Comparison of ENCODE assay signal across 8 cellular contexts in the genomic region with DNA sequence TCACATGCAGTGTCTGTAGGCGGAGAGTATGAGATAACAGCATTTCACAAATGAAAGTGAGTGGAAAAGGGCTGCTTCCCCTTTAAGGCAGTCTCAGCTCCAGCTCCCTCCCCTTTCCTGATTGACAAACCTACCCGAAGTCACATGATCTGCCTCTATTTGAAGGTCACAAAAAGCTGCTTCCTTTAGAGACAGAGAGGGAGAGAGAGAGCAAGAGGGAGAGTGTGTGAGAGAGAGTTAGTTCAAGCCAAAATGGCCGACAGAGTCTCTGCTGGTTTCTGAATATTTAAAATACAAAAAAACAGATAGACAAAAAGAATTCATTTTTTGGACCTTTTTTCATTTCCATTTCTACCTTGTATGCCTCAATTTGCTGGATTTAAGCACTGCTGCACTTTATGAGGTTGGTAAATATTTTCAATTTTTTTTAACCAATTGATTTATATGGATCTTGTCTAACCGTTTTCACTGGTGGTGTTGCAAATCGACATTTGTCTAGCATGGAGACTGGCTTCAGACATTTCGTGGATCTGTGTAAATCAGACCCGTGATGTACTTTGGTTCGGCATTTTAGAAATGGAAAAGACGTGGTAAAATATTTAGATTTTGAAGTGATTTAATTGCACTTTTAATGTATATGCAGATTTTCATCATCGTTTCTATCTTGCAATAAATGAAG. TPM values are rescaled to one million over a fixed set of nuclear protein-coding genes. Genes with fewer than 3 reads are reported as not detected.
DNase-seq lines count a peak whose midpoint lies in the region; ATAC-seq, FAIRE-seq and TF ChIP-seq lines count a peak whose summit lies in the region.

TNRC6B (plus strand) TSS at position 188 of the 679 bp plus-strand sequence; CDS start at position 399, 211 bp downstream.

- H3K36me3 Mint-ChIP-seq in activated B cell treated with CpG ODN at 0.5 μM for 24 hours (ENCODE audit: low read depth), result peaks cover 14% of the 10 kb centered on the region

- H3K4me1 Mint-ChIP-seq in activated B cell treated with CpG ODN at 0.5 μM for 24 hours, result peaks cover 60% of the 10 kb centered on the region

- peak within 1 kb of the TSS; percentile 87 for H3K27ac Mint-ChIP-seq in activated B cell treated with CpG ODN at 0.5 μM for 24 hours

- peak within 1 kb of the TSS; percentile 61 to 85 for H3K27ac ChIP-seq in kidney (ENCODE audit: low read depth in 2 of 2, low read length in 2 of 2)

- H3K9ac ChIP-seq in kidney (ENCODE audit: low read length in 2 of 2), result peak within 1 kb of the TSS; percentile 42 to 85

- H3K4me3 ChIP-seq in choroid plexus epithelial cell (ENCODE audit: low read depth, low read length), result peak within 1 kb of the TSS; percentile 69
- peak within 1 kb of the TSS; percentile 89 to 90 for H3K4me3 ChIP-seq in kidney (ENCODE audit: low read length in 2 of 2)

- intact Hi-C loops in activated B cell treated with CpG ODN at 0.5 μM for 24 hours (cut with micrococcal nuclease) (loop anchor here (1.0 to 5.0 kb wide), 7 partner anchors 25 to 646 kb away; partner anchors contain the start of genes ADSL and RPS19BP1), kidney (cut with DNase I) (no loop called here)

- CTCF ChIA-PET in activated B cell treated with CpG ODN at 0.5 μM for 24 hours (lab: Charles Lee), result interaction anchor here (0.6 kb wide), 1 partner anchor 85 kb away, joined by 4 read pairs; no protein-coding TSS in a partner anchor

- peak; percentile 84 for ATAC-seq in GM19023 (IDR thresholded peaks at IDR 0.05; ENCODE audit: unreplicated experiment)
- ATAC-seq in HG03280 (IDR thresholded peaks at IDR 0.05; ENCODE audit: unreplicated experiment), result peak; percentile 93
- ATAC-seq in activated B cell treated with CpG ODN at 0.5 μM for 24 hours (ENCODE audit: low read depth), result peak; percentile 86

- no peaks in the 10 kb centered on the region for H3K36me3 ChIP-seq in kidney (ENCODE audit: control insufficient read depth in 1 of 2, insufficient read depth in 2 of 2, low read length in 2 of 2)

- H3K27me3 Mint-ChIP-seq in activated B cell treated with CpG ODN at 0.5 μM for 24 hours, result no peaks in the 10 kb centered on the region

- FAIRE-seq in kidney (lab: Jason Lieb, UNC), result peak; percentile 97

- peak within 1 kb of the TSS; percentile 87 for H3K4me3 Mint-ChIP-seq in activated B cell treated with CpG ODN at 0.5 μM for 24 hours

- TF ChIP-seq CTCF in AG09319 (IDR thresholded peaks at IDR 0.05; ENCODE audit: low read depth, low read length), result no peak
- TF ChIP-seq CTCF in activated B cell treated with CpG ODN at 0.5 μM for 24 hours (IDR thresholded peaks at IDR 0.05), result no peak
- no peak for TF ChIP-seq CTCF in choroid plexus epithelial cell (conservative IDR thresholded peaks at IDR 0.05; ENCODE audit: low read depth, low read length)
- TF ChIP-seq CTCF in kidney (IDR thresholded peaks at IDR 0.05; ENCODE audit: borderline replicate concordance, extremely low read depth, insufficient read depth), result no peak

- H3K4me1 ChIP-seq in kidney (ENCODE audit: control insufficient read depth in 1 of 2, insufficient read depth in 1 of 2, low read depth in 1 of 2, low read length in 2 of 2), result peaks cover 19 to 28% of the 10 kb centered on the region in 2 donors

- H3K9me3 Mint-ChIP-seq in activated B cell treated with CpG ODN at 0.5 μM for 24 hours, result no peaks in the 10 kb centered on the region

- POLR2A ChIA-PET in activated B cell treated with CpG ODN at 0.5 μM for 24 hours (lab: Charles Lee), result interaction anchor here (0.5 to 5.3 kb wide), 27 partner anchors 14 to 773 kb away, joined by 3 to 114 read pairs (median 3); partner anchors contain the start of genes ADSL and ATF4

- DNase-seq in AG09319 (ENCODE audit: extremely low read depth, low read depth), result peak; percentile 92
- peak; percentile 78 for DNase-seq in NCI-H345 treated with DMSO at 0.1 percent for 48 hours (lab: John Stamatoyannopoulos, UW; ENCODE audit: unreplicated experiment)
- peak; percentile 24 for DNase-seq in activated B cell treated with CpG ODN at 0.5 μM for 24 hours
- DNase-seq in choroid plexus epithelial cell (ENCODE audit: low read depth), result peak; percentile 99
- DNase-seq in kidney, result no peak
- DNase-seq in stimulated activated CD4-positive, alpha-beta T cell treated with anti-CD3 and anti-CD28 coated beads, Interleukin-15, amount 100 ng/mL, for 24 hours, result peak; percentile 78

- H3K9me3 ChIP-seq in kidney (ENCODE audit: control insufficient read depth in 1 of 2, low read length in 2 of 2), result no peaks in the 10 kb centered on the region

RNA-seq across cellular contexts. Expression of gene TNRC6B, which starts in this region (rescaled TPM):
- 84.6 and 95.2 TPM in 2 replicates for total RNA-seq in activated B cell treated with CpG ODN at 0.5 μM for 24 hours
- total RNA-seq in kidney, result 63.2 TPM
- 2.7 TPM for polyA plus RNA-seq in kidney (ENCODE audit: insufficient read depth, low read depth, low replicate concordance)
